ENCODE assay signal across 10 cellular contexts in the genomic region with DNA sequence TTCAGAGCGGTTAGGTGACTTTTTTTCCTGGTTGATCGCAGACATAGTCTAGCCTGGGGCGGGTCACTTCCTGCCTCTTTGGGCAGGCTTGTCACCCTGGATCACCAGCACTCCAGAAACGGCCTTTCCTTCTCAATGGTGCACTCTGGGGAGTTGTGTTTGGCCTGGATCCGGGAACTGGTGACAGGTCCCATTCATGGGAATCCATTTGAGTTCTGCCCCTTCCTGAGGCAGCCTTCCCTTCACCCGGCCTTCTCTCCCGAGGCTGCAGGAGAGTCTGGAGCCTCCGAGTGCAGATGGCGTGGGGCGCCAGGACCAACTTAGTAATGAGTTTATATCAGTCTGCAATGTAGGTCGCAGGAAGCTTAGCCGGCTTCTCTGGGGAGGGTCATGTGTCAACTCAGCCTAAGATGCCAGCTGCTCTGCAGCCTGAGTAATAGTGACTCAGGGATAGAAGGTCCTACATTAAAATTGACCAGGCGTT. TPM values are rescaled to one million over a fixed set of nuclear protein-coding genes. Genes with fewer than 3 reads are reported as not detected.
DNase-seq lines count a peak whose midpoint lies in the region; TF ChIP-seq lines count a peak whose summit lies in the region.
"Had no signal": no experiment of that assay in that cellular context is flagged by ENCODE, and none has a peak within 500 bp of the region (broad histone marks: within the 10 kb centered on the region; RNA-seq: fewer than 3 reads in every experiment).

No MANE protein-coding gene starts in this region.

- 74% methylated on average over 11 of the region's 13 CpGs for WGBS in esophagus muscularis mucosa

- H3K9me3 ChIP-seq in esophagus muscularis mucosa (no peaks in the 10 kb centered on the region), A673 (ENCODE audit: low read depth, low read length, poor library complexity, severe bottlenecking) (no peaks in the 10 kb centered on the region)

- peak overlapping the region; percentile 56 to 88 (median 79) for H3K27ac ChIP-seq in esophagus muscularis mucosa (replicated peaks in 1 of 4)
- no peak overlapping the region for H3K27ac ChIP-seq in A673 (ENCODE audit: low read depth, low read length, poor library complexity, severe bottlenecking)

- POLR2A ChIA-PET in A673 (lab: Charles Lee; ENCODE audit: low non-redundant PET), result interaction anchor here (0.6 kb wide), 2 partner anchors 15 to 29 kb away, joined by 3 read pairs; no protein-coding TSS in a partner anchor

- TF ChIP-seq EP300 in esophagus muscularis mucosa (IDR thresholded peaks at IDR 0.05), result no peak

- TF ChIP-seq POLR2A in esophagus muscularis mucosa (IDR thresholded peaks at IDR 0.05; ENCODE audit: low read depth), result peak; percentile 6

- intact Hi-C loops in esophagus muscularis mucosa (cut with DNase I), result loop anchor here (5.0 kb wide), 1 partner anchor 35 kb away; no protein-coding TSS in a partner anchor
- intact Hi-C loops in A673 (cut with micrococcal nuclease; ENCODE audit: unreplicated experiment), result no loop called here

- H3K36me3 ChIP-seq in esophagus muscularis mucosa (peaks cover 14 to 52% (median 36%) of the 10 kb centered on the region in 4 donors), A673 (ENCODE audit: insufficient read depth, low read length, poor library complexity, severe bottlenecking) (peaks cover 5% of the 10 kb centered on the region)

- CTCF ChIA-PET in A673 (lab: Charles Lee), result interaction anchor here (0.5 kb wide), 1 partner anchor 145 kb away, joined by 6 read pairs; no protein-coding TSS in a partner anchor

- DNase-seq in DMS 273 (lab: John Stamatoyannopoulos, UW; ENCODE audit: unreplicated experiment) (peak; percentile 93), RPMI7951 (ENCODE audit: low read depth) (peak; percentile 90), esophagus muscularis mucosa (ENCODE audit: extremely low spot score) (no peak), renal cortical epithelial cell (ENCODE audit: low read depth) (peak; percentile 57), A673 (ENCODE audit: low spot score) (no peak), glomerular visceral epithelial cell (ENCODE audit: extremely low spot score) (no peak), NCI-H1417 treated with DMSO at 0.1 percent for 48 hours (lab: John Stamatoyannopoulos, UW) (no peak)
- DNase-seq in activated CD8-positive, alpha-beta memory T cell treated with anti-CD3 and anti-CD28 coated beads, Interleukin-2, amount 50 U/mL, for 4 hours, result no peak
- DNase-seq: naive B cell; stimulated activated naive B cell treated with anti-CD40 and anti-IgM and Interleukin-4, amounts not matched to agents 10 μg/mL and 1 μg/mL and 100 μg/mL, for 72 hours had no signal

- H3K4me3 ChIP-seq in esophagus muscularis mucosa, result no peak overlapping the region
- H3K4me3 ChIP-seq in A673 (ENCODE audit: low read depth, low read length, poor library complexity, severe bottlenecking), result no peak overlapping the region

- no TSS peak for BruUV-seq in A673 (replicated peaks; lab: Mats Ljungman, UMichigan)

- H3K4me1 ChIP-seq in esophagus muscularis mucosa (peaks cover 59 to 92% (median 66%) of the 10 kb centered on the region in 4 donors), A673 (ENCODE audit: insufficient read depth, low read length, poor library complexity, severe bottlenecking) (no peaks in the 10 kb centered on the region)

- no peak for TF ChIP-seq CTCF in esophagus muscularis mucosa (IDR thresholded peaks at IDR 0.05)
- no peak for TF ChIP-seq CTCF in A673 (conservative IDR thresholded peaks at IDR 0.05; ENCODE audit: low read depth, low read length)

- H3K27me3 ChIP-seq in esophagus muscularis mucosa (no peaks in the 10 kb centered on the region), A673 (replicated peaks; ENCODE audit: insufficient read depth, low read depth, low read length, poor library complexity) (no peaks in the 10 kb centered on the region)

RNA-seq across cellular contexts. Expression of gene TACR2, which starts 54.2 kb away (rescaled TPM):
- total RNA-seq in RPMI7951 (2014; rRNA removed; shearing (Covaris generic)), result 0.10 and 0.36 TPM in 2 replicates
- total RNA-seq in esophagus muscularis mucosa (10 to 100 TPM; 51.4 to 72.6 (median 68.1) TPM), renal cortical epithelial cell (0.05 TPM in 1 of 2 replicates, not detected in the other), A673 (2021) (0.17 and 0.21 TPM in 2 replicates)

Comparison
In these comparisons a context has a peak if more than half of its experiments do, and no peak if none do; other contexts are left out.
1. DNase-seq: peak in DMS 273 (single experiment), RPMI7951 (single experiment) and renal cortical epithelial cell (single experiment); none in esophagus muscularis mucosa (single experiment), A673 (single experiment), glomerular visceral epithelial cell (single experiment), activated CD8-positive, alpha-beta memory T cell treated with anti-CD3 and anti-CD28 coated beads, Interleukin-2, amount 50 U/mL, for 4 hours (single experiment) and NCI-H1417 treated with DMSO at 0.1 percent for 48 hours (single experiment).
2. RNA of gene TACR2, which starts 54.2 kb away (total RNA-seq): 51.4 to 72.6 TPM in esophagus muscularis mucosa; 0.10 to 0.36 TPM in RPMI7951, 0.17 to 0.21 TPM in A673 and 0.05 TPM in renal cortical epithelial cell; every median in the first group is over 10 times any median in the second.